ENCODE assay signal across 20 cellular contexts in genomic region chr2:43123981-43124666, GRCh38.
DNase-seq lines count a peak whose midpoint lies in the region; ATAC-seq, FAIRE-seq and TF ChIP-seq lines count a peak whose summit lies in the region.
"Had no signal": no experiment of that assay in that cellular context is flagged by ENCODE, and none has a peak within 500 bp of the region (broad histone marks: within the 10 kb centered on the region; RNA-seq: fewer than 3 reads in every experiment).

No MANE protein-coding gene starts in this region.

- H3K9me1 ChIP-seq in K562 (ENCODE audit: control insufficient read depth, insufficient read depth, low read length) = no peaks in the 10 kb centered on the region

- TF ChIP-seq CTCF in GM10248 (IDR thresholded peaks at IDR 0.05; ENCODE audit: control extremely low read depth, extremely low read depth, low read depth, missing control alignments) (no peak), K562 (IDR thresholded peaks at IDR 0.05 in 2 of 3, conservative IDR thresholded peaks at IDR 0.05 in 1 of 3; ENCODE audit: insufficient read depth in 2 of 3, low read depth in 1 of 3, low read length in 3 of 3) (no peak), osteoblast (IDR thresholded peaks at IDR 0.05; ENCODE audit: extremely low read depth, low read depth, low read length) (no peak)

- H3K4me2 ChIP-seq in BLaER1 treated with 17β-estradiol and CSF1 and Interleukin-3, amounts not matched to agents 10 nM and 100 nM = peak overlapping the region; percentile 60 to 96 (median 93)
- H3K4me2 ChIP-seq in K562 (ENCODE audit: insufficient read depth, low read length) = no peak overlapping the region
- no peak overlapping the region for H3K4me2 ChIP-seq in osteoblast (ENCODE audit: insufficient read depth, low read length)
- H3K4me2 ChIP-seq: PC-9 had no signal

- no peak for TF ChIP-seq EP300 in K562 (IDR thresholded peaks at IDR 0.05; ENCODE audit: low read length)

- H3K79me2 ChIP-seq in K562 (ENCODE audit: control insufficient read depth, insufficient read depth, low read length) (no peaks in the 10 kb centered on the region), osteoblast (ENCODE audit: insufficient read depth, low read length) (no peaks in the 10 kb centered on the region)

- WGBS in K562 (ENCODE audit: insufficient coverage, low coverage, missing lambda C conversion rate) = 11% methylated on average over 9 of the region's 9 CpGs

- peak; percentile 8 for DNase-seq in GM10248 (ENCODE audit: extremely low spot score)
- no peak for DNase-seq in K562 (ENCODE audit: extremely low read depth in 1 of 4, low spot score in 3 of 4)
- peak; percentile 44 for DNase-seq in osteoblast (ENCODE audit: insufficient read length, low spot score, missing footprints)
- DNase-seq: activated CD4-positive, CD25-positive, alpha-beta regulatory T cell treated with anti-CD3 and anti-CD28 coated beads, Interleukin-2, amount 50 U/mL, for 72 hours; erythroblast; gastrocnemius medialis; HCEC 1CT; kidney glomerular epithelial cell; MM.1S; natural killer cell; NCI-H774; PC-9; stimulated activated CD4-positive, alpha-beta T cell treated with anti-CD3 and anti-CD28 coated beads, Interleukin-4, amount 100 ng/mL, for 4 hours had no signal

- H4K20me1 ChIP-seq in BLaER1 treated with 17β-estradiol and CSF1 and Interleukin-3, amounts not matched to agents 10 nM and 100 nM = no peaks in the 10 kb centered on the region
- H4K20me1 ChIP-seq in K562 (replicated peaks; ENCODE audit: control insufficient read depth, insufficient read depth, low read length) = no peaks in the 10 kb centered on the region
- no peaks in the 10 kb centered on the region for H4K20me1 ChIP-seq in osteoblast (ENCODE audit: insufficient read depth, low read length)

- peak overlapping the region in 1 of 10 experiments; percentile 15; a peak in 3 of 20 replicates for H3K4me3 ChIP-seq in BLaER1 treated with 17β-estradiol and CSF1 and Interleukin-3, amounts not matched to agents 10 nM and 100 nM
- no peak overlapping the region for H3K4me3 ChIP-seq in K562
- H3K4me3 ChIP-seq in osteoblast (ENCODE audit: insufficient read depth, low read length) = no peak overlapping the region
- H3K4me3 ChIP-seq: cardiac muscle cell, gastrocnemius medialis, PC-9, suprapubic skin had no signal

- H3K27me3 ChIP-seq in BLaER1 treated with 17β-estradiol and CSF1 and Interleukin-3, amounts not matched to agents 10 nM and 100 nM = no peaks in the 10 kb centered on the region
- H3K27me3 ChIP-seq in K562 (ENCODE audit: control insufficient read depth in 2 of 2, insufficient read depth in 2 of 2, low read length in 2 of 2) (no peaks in the 10 kb centered on the region), osteoblast (ENCODE audit: insufficient read depth, low read length) (no peaks in the 10 kb centered on the region)
- H3K27me3 ChIP-seq: cardiac muscle cell, gastrocnemius medialis, suprapubic skin had no signal

- TF ChIP-seq POLR2A in K562 (conservative IDR thresholded peaks at IDR 0.05) = no peak

- ATAC-seq in K562 (no peak), GM19351 (IDR thresholded peaks at IDR 0.05; ENCODE audit: unreplicated experiment) (no peak), GM21360 (IDR thresholded peaks at IDR 0.05; ENCODE audit: unreplicated experiment) (no peak), HG03108 (IDR thresholded peaks at IDR 0.05; ENCODE audit: unreplicated experiment) (no peak)
- ATAC-seq: activated T-helper 17 cell treated with anti-CD3 and anti-CD28 coated beads, Interleukin-2, amount 50 U/mL, for 72 hours; gastrocnemius medialis; natural killer cell had no signal

- peaks cover 6 to 8% (median 7%) of the 10 kb centered on the region in 11 experiments; a peak in 20 of 22 replicates for H3K9me3 ChIP-seq in BLaER1 treated with 17β-estradiol and CSF1 and Interleukin-3, amounts not matched to agents 10 nM and 100 nM (replicated peaks in 1 of 11)
- H3K9me3 ChIP-seq in K562 (replicated peaks; ENCODE audit: control insufficient read depth, insufficient read depth, low read depth, low read length) (no peaks in the 10 kb centered on the region), osteoblast (ENCODE audit: low read depth, low read length) (no peaks in the 10 kb centered on the region)
- H3K9me3 ChIP-seq: gastrocnemius medialis, suprapubic skin had no signal

- intact Hi-C loops in K562 (cut with micrococcal nuclease) = no loop called here

- FAIRE-seq in K562 (lab: Jason Lieb, UNC) = no peak

- peak overlapping the region in 7 of 11 experiments; percentile 66 to 84 (median 79); a peak in 13 of 22 replicates for H3K27ac ChIP-seq in BLaER1 treated with 17β-estradiol and CSF1 and Interleukin-3, amounts not matched to agents 10 nM and 100 nM
- H3K27ac ChIP-seq in K562 (ENCODE audit: extremely low read depth, low read depth, low read length) (no peak overlapping the region), osteoblast (ENCODE audit: low read depth, low read length) (no peak overlapping the region)
- H3K27ac ChIP-seq: cardiac muscle cell, gastrocnemius medialis, PC-9, suprapubic skin had no signal

- in situ Hi-C loops in K562 (cut with MboI) = no loop called here

- CTCF ChIA-PET in GM10248 (lab: Yijun Ruan, JAX) = interaction anchor here (0.8 to 12.5 kb wide), 4 partner anchors 9 to 103 kb away, joined by 3 to 169 read pairs (median 5); partner anchors contain the start of gene ZFP36L2
- CTCF ChIA-PET in K562 (lab: Yijun Ruan, JAX; ENCODE audit: low intra/inter-chr PET ratio) = interaction anchor here (0.6 to 0.7 kb wide), 2 partner anchors 144 to 485 kb away, joined by 3 read pairs; no protein-coding TSS in a partner anchor

- BruUV-seq in K562 (replicated peaks; lab: Mats Ljungman, UMichigan) = no TSS peak

- TF ChIP-seq RAD21 in K562 (CRISPR knock-in tag; conservative IDR thresholded peaks at IDR 0.05 in 1 of 2, IDR thresholded peaks at IDR 0.05 in 1 of 2) = no peak

- H3K9ac ChIP-seq in BLaER1 treated with 17β-estradiol and CSF1 and Interleukin-3, amounts not matched to agents 10 nM and 100 nM = peak overlapping the region in 6 of 11 experiments; percentile 14 to 71 (median 44); a peak in 8 of 22 replicates
- no peak overlapping the region for H3K9ac ChIP-seq in K562 (ENCODE audit: insufficient read depth in 1 of 2, low read depth in 2 of 2, low read length in 2 of 2)

- H2AFZ ChIP-seq in K562 (ENCODE audit: low read depth, low read length) = no peak overlapping the region
- H2AFZ ChIP-seq in osteoblast (ENCODE audit: low read length) = no peak overlapping the region
- H2AFZ ChIP-seq: PC-9 had no signal

- POLR2A ChIA-PET in GM10248 (lab: Yijun Ruan, JAX) = no interaction called here
- POLR2A ChIA-PET in K562 (lab: Yijun Ruan, JAX) = interaction anchor here (1.0 kb wide), 1 partner anchor 56 kb away, joined by 3 read pairs; no protein-coding TSS in a partner anchor

- peaks cover 67 to 80% (median 76%) of the 10 kb centered on the region in 10 experiments for H3K4me1 ChIP-seq in BLaER1 treated with 17β-estradiol and CSF1 and Interleukin-3, amounts not matched to agents 10 nM and 100 nM
- peaks cover 0 to 15% of the 10 kb centered on the region in 2 experiments; a peak in 2 of 5 replicates for H3K4me1 ChIP-seq in K562 (replicated peaks in 1 of 2; ENCODE audit: control insufficient read depth in 2 of 2, insufficient read depth in 2 of 2, low read length in 2 of 2)
- no peaks in the 10 kb centered on the region for H3K4me1 ChIP-seq in osteoblast (ENCODE audit: insufficient read depth, low read length)
- H3K4me1 ChIP-seq: gastrocnemius medialis had no signal

- no peaks in the 10 kb centered on the region for H3K36me3 ChIP-seq in BLaER1 treated with 17β-estradiol and CSF1 and Interleukin-3, amounts not matched to agents 10 nM and 100 nM
- no peaks in the 10 kb centered on the region for H3K36me3 ChIP-seq in K562 (ENCODE audit: control insufficient read depth, insufficient read depth, low read length)
- no peaks in the 10 kb centered on the region for H3K36me3 ChIP-seq in osteoblast (ENCODE audit: insufficient read depth, low read length)
- H3K36me3 ChIP-seq: cardiac muscle cell, gastrocnemius medialis, suprapubic skin had no signal

TF ChIP-seq in K562, 482 proteins besides CTCF, POLR2A, EP300 and RAD21 (continues in another document):
- TF ChIP-seq PREB (CRISPR knock-in tag; IDR thresholded peaks at IDR 0.05) = no peak
- no peak for TF ChIP-seq ZNF408 (CRISPR knock-in tag; IDR thresholded peaks at IDR 0.05; ENCODE audit: low read depth)
- TF ChIP-seq KHSRP (IDR thresholded peaks at IDR 0.05) = no peak
- no peak for TF ChIP-seq ZNF766 (CRISPR knock-in tag; conservative IDR thresholded peaks at IDR 0.05)
- TF ChIP-seq MLLT1 (IDR thresholded peaks at IDR 0.05) = peak in 1 of 2 experiments; percentile 73; a peak in 1 of 4 replicates
- TF ChIP-seq XRCC5 (IDR thresholded peaks at IDR 0.05; ENCODE audit: low read depth, low read length) = no peak

Comparison
In these comparisons a context has a peak if more than half of its experiments do, and no peak if none do; other contexts are left out.
1. H3K27ac ChIP-seq: peak in BLaER1 treated with 17β-estradiol and CSF1 and Interleukin-3, amounts not matched to agents 10 nM and 100 nM (7 of 11); none in K562 (single experiment) and osteoblast (single experiment).
2. H3K4me2 ChIP-seq: peak in BLaER1 treated with 17β-estradiol and CSF1 and Interleukin-3, amounts not matched to agents 10 nM and 100 nM (11 of 11); none in K562 (single experiment) and osteoblast (single experiment).
3. H3K9ac ChIP-seq: peak in BLaER1 treated with 17β-estradiol and CSF1 and Interleukin-3, amounts not matched to agents 10 nM and 100 nM (6 of 11); none in K562 (0 of 2).
4. DNase-seq: peak in GM10248 (single experiment) and osteoblast (single experiment); none in K562 (0 of 4).